Comparison of ENCODE assay signal across 14 cellular contexts in genomic region chr2:130837811-130838565, GRCh38. TPM values are rescaled to one million over a fixed set of nuclear protein-coding genes. Genes with fewer than 3 reads are reported as not detected.
DNase-seq lines count a peak whose midpoint lies in the region; ATAC-seq and TF ChIP-seq lines count a peak whose summit lies in the region.
"Had no signal": no experiment of that assay in that cellular context is flagged by ENCODE, and none has a peak within 500 bp of the region (broad histone marks: within the 10 kb centered on the region; RNA-seq: fewer than 3 reads in every experiment).

No MANE protein-coding gene starts in this region.

- H3K27ac Mint-ChIP-seq in GM23338 (no peak overlapping the region), neural progenitor cell (no peak overlapping the region)
- H3K27ac Mint-ChIP-seq: activated CD4-positive, alpha-beta memory T cell treated with anti-CD3 and anti-CD28 coated beads, Interleukin-2, amount 10 ng/mL, durations not matched to agents 7 days and 5 days; activated naive CD4-positive, alpha-beta T cell treated with anti-CD3 and anti-CD28 coated beads, Interleukin-2, amount 10 ng/mL, durations not matched to agents 7 days and 5 days; activated T-cell treated with anti-CD3 and anti-CD28 coated beads, Interleukin-2, amount 50 U/mL, for 24 hours had no signal

- no peaks in the 10 kb centered on the region for H3K9me2 ChIP-seq in GM23338 (ENCODE audit: insufficient read depth)

- H3K9me3 ChIP-seq in NT2/D1 (ENCODE audit: insufficient read depth, low read length) (no peaks in the 10 kb centered on the region), neural progenitor cell (ENCODE audit: low read depth) (no peaks in the 10 kb centered on the region), sigmoid colon (no peaks in the 10 kb centered on the region)
- H3K9me3 ChIP-seq: BE2C, left lung had no signal

- peak overlapping the region; percentile 59 for H3K4me3 Mint-ChIP-seq in GM23338
- peak overlapping the region; percentile 70 for H3K4me3 Mint-ChIP-seq in neural progenitor cell
- H3K4me3 Mint-ChIP-seq: activated CD4-positive, alpha-beta memory T cell treated with anti-CD3 and anti-CD28 coated beads, Interleukin-2, amount 10 ng/mL, durations not matched to agents 7 days and 5 days; activated naive CD4-positive, alpha-beta T cell treated with anti-CD3 and anti-CD28 coated beads, Interleukin-2, amount 10 ng/mL, durations not matched to agents 7 days and 5 days; activated T-cell treated with anti-CD3 and anti-CD28 coated beads, Interleukin-2, amount 50 U/mL, for 24 hours had no signal

- peak overlapping the region; percentile 77 for H3K4me3 ChIP-seq in GM23338
- peak overlapping the region; percentile 87 for H3K4me3 ChIP-seq in NT2/D1 (ENCODE audit: insufficient read length, low read depth)
- H3K4me3 ChIP-seq in epithelial cell of esophagus (ENCODE audit: low read length): peak overlapping the region; percentile 79
- H3K4me3 ChIP-seq in neural progenitor cell: peak overlapping the region; percentile 83
- H3K4me3 ChIP-seq in sigmoid colon: no peak overlapping the region

- no peak for TF ChIP-seq POLR2A in sigmoid colon (IDR thresholded peaks at IDR 0.05)

- H3K9ac ChIP-seq in NT2/D1 (ENCODE audit: insufficient read length, low read depth) (peak overlapping the region; percentile 86), neural progenitor cell (no peak overlapping the region)

- H3K27me3 ChIP-seq in GM23338 (ENCODE audit: insufficient read depth) (peaks cover 22% of the 10 kb centered on the region), NT2/D1 (ENCODE audit: insufficient read depth, insufficient read length) (peaks cover 41% of the 10 kb centered on the region), neural progenitor cell (peaks cover 25% of the 10 kb centered on the region), sigmoid colon (peaks cover 15 to 50% (median 25%) of the 10 kb centered on the region in 3 donors)

- H3K79me2 ChIP-seq in GM23338 (replicated peaks; ENCODE audit: insufficient read depth): no peaks in the 10 kb centered on the region
- H3K79me2 ChIP-seq in neural progenitor cell (ENCODE audit: low read depth): peaks cover 7% of the 10 kb centered on the region

- H3K9me3 Mint-ChIP-seq in GM23338 (no peaks in the 10 kb centered on the region), neural progenitor cell (no peaks in the 10 kb centered on the region)
- H3K9me3 Mint-ChIP-seq: activated CD4-positive, alpha-beta memory T cell treated with anti-CD3 and anti-CD28 coated beads, Interleukin-2, amount 10 ng/mL, durations not matched to agents 7 days and 5 days; activated naive CD4-positive, alpha-beta T cell treated with anti-CD3 and anti-CD28 coated beads, Interleukin-2, amount 10 ng/mL, durations not matched to agents 7 days and 5 days; activated T-cell treated with anti-CD3 and anti-CD28 coated beads, Interleukin-2, amount 50 U/mL, for 24 hours had no signal

- WGBS in sigmoid colon, 2 donors: 67 to 76% methylated on average over 28 of the region's 28 CpGs

- H3K4me2 ChIP-seq in GM23338: peak overlapping the region; percentile 92
- H3K4me2 ChIP-seq in neural progenitor cell: peak overlapping the region; percentile 100

- H3K27me3 Mint-ChIP-seq in GM23338 (ENCODE audit: insufficient read depth, low read depth, poor library complexity): peaks cover 27% of the 10 kb centered on the region
- peaks cover 24% of the 10 kb centered on the region for H3K27me3 Mint-ChIP-seq in neural progenitor cell (ENCODE audit: insufficient read depth, low read depth)

- no peak overlapping the region for H2AFZ ChIP-seq in GM23338
- H2AFZ ChIP-seq in neural progenitor cell (replicated peaks): peak overlapping the region; percentile 85

- DNase-seq in GM23338 (ENCODE audit: low spot score) (peak; percentile 20), NT2/D1 (ENCODE audit: low read depth, low spot score) (no peak), epithelial cell of esophagus (ENCODE audit: low read depth) (no peak), neural progenitor cell (ENCODE audit: low spot score) (no peak), sciatic nerve (ENCODE audit: low spot score) (no peak), sigmoid colon (no peak)
- DNase-seq in central memory CD4-positive, alpha-beta T cell: no peak
- DNase-seq: activated CD4-positive, alpha-beta memory T cell treated with anti-CD3 and anti-CD28 coated beads, Interleukin-2, amount 10 ng/mL, durations not matched to agents 7 days and 5 days; activated naive CD4-positive, alpha-beta T cell treated with anti-CD3 and anti-CD28 coated beads, Interleukin-2, amount 10 ng/mL, durations not matched to agents 7 days and 5 days; activated T-cell treated with anti-CD3 and anti-CD28 coated beads, Interleukin-2, amount 50 U/mL, for 24 hours; BE2C; hypothalamus had no signal

- H3K4me1 ChIP-seq in GM23338 (ENCODE audit: insufficient read depth) (peaks cover 7% of the 10 kb centered on the region; the same call in 1 of the 2 replicates), NT2/D1 (ENCODE audit: insufficient read depth, insufficient read length) (peaks cover 16% of the 10 kb centered on the region), neural progenitor cell (peaks cover 35% of the 10 kb centered on the region), sigmoid colon (peaks cover 0 to 10% (median 9%) of the 10 kb centered on the region in 4 donors)
- H3K4me1 ChIP-seq: BE2C had no signal

- TF ChIP-seq EP300 in sigmoid colon (IDR thresholded peaks at IDR 0.05): no peak

- H3K36me3 Mint-ChIP-seq in GM23338 (ENCODE audit: low read depth): no peaks in the 10 kb centered on the region
- no peaks in the 10 kb centered on the region for H3K36me3 Mint-ChIP-seq in neural progenitor cell
- H3K36me3 Mint-ChIP-seq: activated naive CD4-positive, alpha-beta T cell treated with anti-CD3 and anti-CD28 coated beads, Interleukin-2, amount 10 ng/mL, durations not matched to agents 7 days and 5 days had no signal

- H3K4me1 Mint-ChIP-seq in GM23338 (peaks cover 7% of the 10 kb centered on the region), neural progenitor cell (peaks cover 33% of the 10 kb centered on the region)
- H3K4me1 Mint-ChIP-seq: activated CD4-positive, alpha-beta memory T cell treated with anti-CD3 and anti-CD28 coated beads, Interleukin-2, amount 10 ng/mL, durations not matched to agents 7 days and 5 days; activated naive CD4-positive, alpha-beta T cell treated with anti-CD3 and anti-CD28 coated beads, Interleukin-2, amount 10 ng/mL, durations not matched to agents 7 days and 5 days had no signal

- TF ChIP-seq CTCF in GM23338 (conservative IDR thresholded peaks at IDR 0.05; ENCODE audit: low read depth in 2 of 2): no peak
- TF ChIP-seq CTCF in epithelial cell of esophagus (IDR thresholded peaks at IDR 0.05; ENCODE audit: insufficient read depth, low read depth, low read length, missing control alignments): no peak
- TF ChIP-seq CTCF in neural progenitor cell (IDR thresholded peaks at IDR 0.05): no peak
- TF ChIP-seq CTCF in sigmoid colon (IDR thresholded peaks at IDR 0.05): no peak

- H3K27ac ChIP-seq in GM23338 (ENCODE audit: low read depth) (no peak overlapping the region), neural progenitor cell (no peak overlapping the region), sigmoid colon (no peak overlapping the region)
- H3K27ac ChIP-seq: HL-60, left lung had no signal

- H3K36me3 ChIP-seq in GM23338 (ENCODE audit: insufficient read depth) (no peaks in the 10 kb centered on the region), NT2/D1 (ENCODE audit: insufficient read depth, insufficient read length, low read length) (peaks cover 8% of the 10 kb centered on the region), neural progenitor cell (no peaks in the 10 kb centered on the region), sigmoid colon (no peaks in the 10 kb centered on the region)
- H3K36me3 ChIP-seq: BE2C, left lung had no signal

- no peaks in the 10 kb centered on the region for H3F3A ChIP-seq in GM23338 (replicated peaks; ENCODE audit: low read depth)
- H3F3A ChIP-seq in neural progenitor cell (ENCODE audit: low read depth): peaks cover 17% of the 10 kb centered on the region

- H4K20me1 ChIP-seq in GM23338 (replicated peaks; ENCODE audit: insufficient read depth) (no peaks in the 10 kb centered on the region), neural progenitor cell (ENCODE audit: low read depth) (no peaks in the 10 kb centered on the region)

- intact Hi-C loops in sciatic nerve (cut with DNase I): no loop called here
- intact Hi-C loops in sigmoid colon (cut with DNase I): no loop called here

- ATAC-seq in GM23338 (no peak; the same call in 2 of the 3 replicates), sciatic nerve (no peak)

TF ChIP-seq in GM23338, 12 proteins besides CTCF, POLR2A, EP300 and RAD21 (continues in another document):
- TF ChIP-seq EZH2phosphoT487 (IDR thresholded peaks at IDR 0.05; ENCODE audit: unreplicated experiment) (no peak), JUNB (IDR thresholded peaks at IDR 0.05; ENCODE audit: unreplicated experiment) (no peak), NANOG (IDR thresholded peaks at IDR 0.05; ENCODE audit: borderline replicate concordance) (no peak), POLR2AphosphoS5 (IDR thresholded peaks at IDR 0.05; ENCODE audit: low read depth) (no peak)

RNA-seq across cellular contexts. Expression of gene ARHGEF4, which starts 1.3 kb away (rescaled TPM):
- 11.8 and 16.6 TPM in 2 replicates for total RNA-seq in GM23338 (2014; rRNA removed; shearing (Covaris generic))
- 4.6 and 6.9 TPM in 2 replicates for polyA plus RNA-seq in GM23338 (2016; fragmentation: Nextera tagmentation; extraction: Ambion mirVana)
- total RNA-seq in neural progenitor cell (ENCODE audit: low replicate concordance): 22.8 and 44.8 TPM in 2 replicates
- total RNA-seq in sciatic nerve: 12.1 TPM
- total RNA-seq in sigmoid colon: 10 to 100 TPM; 15.8 to 32.4 (median 20.6) TPM
- polyA plus RNA-seq in sigmoid colon: 1 to 10 TPM in 2 of 3 donors, not detected in 1; 1.7 to 3.0 TPM

Comparison
In these comparisons a context has a peak if more than half of its experiments do, and no peak if none do; other contexts are left out.
1. H3K4me3 ChIP-seq: peak in GM23338 (single experiment), NT2/D1 (single experiment), epithelial cell of esophagus (single experiment) and neural progenitor cell (single experiment); none in sigmoid colon (0 of 4).